In the genomic region with DNA sequence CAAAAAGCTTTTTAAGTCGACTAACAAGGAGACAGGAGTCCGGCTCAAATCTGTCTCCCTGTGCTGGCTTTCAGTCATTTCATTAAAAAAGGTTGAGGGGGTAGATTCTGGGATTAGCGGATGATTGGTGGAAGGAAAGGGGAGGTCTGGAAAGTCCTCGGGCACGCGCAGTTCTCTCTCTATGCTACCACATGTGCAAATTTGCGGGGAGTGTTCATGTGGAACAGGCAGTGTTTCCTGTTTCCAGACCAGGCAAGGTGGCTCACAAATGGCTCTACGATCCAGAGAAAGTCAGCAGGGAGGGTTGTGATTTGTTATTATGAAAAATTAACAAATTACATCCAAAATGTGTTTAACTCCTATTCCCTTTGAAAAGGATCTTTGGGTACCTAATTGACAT, we compare ENCODE assay signal across 18 cellular contexts.
"Had no signal": no experiment of that assay in that cellular context is flagged by ENCODE, and none has a peak within 500 bp of the region (broad histone marks: within the 10 kb centered on the region; RNA-seq: fewer than 3 reads in every experiment).

No MANE protein-coding gene starts in this region.

- H3K4me3 Mint-ChIP-seq: immature natural killer cell; natural killer cell treated with Interleukin-12 subunit alpha and Interleukin-12 subunit beta and Interleukin-15 and Interleukin-18, amount 100 ng/mL, for 72 hours; type B pancreatic cell had no signal

- H3K4me1 ChIP-seq: right lobe of liver, suprapubic skin had no signal

- H3K9me3 ChIP-seq: right lobe of liver, suprapubic skin had no signal

- ATAC-seq: left cardiac atrium; natural killer cell treated with Interleukin-12 subunit alpha and Interleukin-12 subunit beta and Interleukin-15 and Interleukin-18, amount 100 ng/mL, for 72 hours; right lobe of liver had no signal

- H3K4me1 Mint-ChIP-seq: immature natural killer cell had no signal

- H3K36me3 ChIP-seq: right lobe of liver, suprapubic skin had no signal

- H3K27me3 ChIP-seq: right lobe of liver had no signal

- H3K36me3 Mint-ChIP-seq: immature natural killer cell; natural killer cell treated with Interleukin-12 subunit alpha and Interleukin-12 subunit beta and Interleukin-15 and Interleukin-18, amount 100 ng/mL, for 72 hours; type B pancreatic cell had no signal

- H3K27ac ChIP-seq: right lobe of liver, suprapubic skin had no signal

- H3K4me3 ChIP-seq: dorsolateral prefrontal cortex, right lobe of liver, suprapubic skin had no signal

- DNase-seq: activated CD4-positive, alpha-beta T cell treated with anti-CD3 and anti-CD28 coated beads for 48 hours; activated CD8-positive, alpha-beta memory T cell treated with anti-CD3 and anti-CD28 coated beads for 24 hours; activated naive CD4-positive, alpha-beta T cell treated with Interleukin-2 at 50 U/mL for 16 hours; dorsolateral prefrontal cortex; glutamatergic neuron; immature natural killer cell; left cardiac atrium; mammary epithelial cell; occipital lobe; stimulated activated CD4-positive, alpha-beta T cell treated with anti-CD3 and anti-CD28 coated beads, Interleukin-2, amount 100 ng/mL, for 24 hours; stimulated activated naive CD4-positive, alpha-beta T cell; T-helper 9 cell had no signal

- H3K27ac Mint-ChIP-seq: immature natural killer cell; natural killer cell treated with Interleukin-12 subunit alpha and Interleukin-12 subunit beta and Interleukin-15 and Interleukin-18, amount 100 ng/mL, for 72 hours; progenitor cell of endocrine pancreas; type B pancreatic cell had no signal

- FAIRE-seq: astrocyte had no signal

- H3K9me3 Mint-ChIP-seq: natural killer cell treated with Interleukin-12 subunit alpha and Interleukin-12 subunit beta and Interleukin-15 and Interleukin-18, amount 100 ng/mL, for 72 hours; type B pancreatic cell had no signal
